In the genomic region with DNA sequence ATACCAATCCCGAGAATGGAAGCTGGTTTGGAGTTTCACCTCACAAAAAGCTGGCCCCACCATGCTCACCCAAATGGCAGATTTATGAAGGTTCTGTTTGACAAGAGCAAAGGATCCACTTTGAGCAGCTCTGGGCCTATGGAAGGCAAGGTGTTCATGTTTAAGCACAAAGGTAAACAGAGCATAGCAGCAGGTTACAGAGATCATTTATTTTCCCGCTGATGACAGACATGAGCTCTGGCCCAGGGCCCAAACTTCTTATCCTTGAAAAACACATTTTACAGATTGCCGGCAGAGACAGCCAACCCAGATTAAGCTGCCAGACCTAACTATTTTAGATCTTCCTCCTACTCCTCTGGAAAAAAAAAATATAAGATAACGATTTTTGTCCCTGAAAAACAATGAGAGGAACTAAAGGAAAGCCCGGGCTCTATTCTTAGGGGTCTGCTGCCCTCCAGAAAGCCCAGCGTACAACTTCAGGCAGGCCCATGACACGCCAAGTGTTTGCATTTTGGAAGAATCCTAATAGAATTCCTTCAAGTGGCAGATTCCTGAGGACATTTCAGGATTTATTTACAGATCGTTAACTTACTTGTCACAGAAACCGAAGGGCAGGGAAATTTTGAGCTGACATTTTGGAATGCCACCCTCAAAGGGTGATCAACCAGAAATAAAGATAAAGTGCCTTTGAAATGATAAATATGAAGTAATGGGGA, we compare ENCODE assay signal across 8 cellular contexts. TPM values are rescaled to one million over a fixed set of nuclear protein-coding genes. Genes with fewer than 3 reads are reported as not detected.
DNase-seq lines count a peak whose midpoint lies in the region; ATAC-seq and TF ChIP-seq lines count a peak whose summit lies in the region.

No MANE protein-coding gene starts in this region.

- no peak overlapping the region for H3K4me3 ChIP-seq in cardiac muscle cell
- H3K4me3 ChIP-seq in neutrophil (ENCODE audit: low read depth in 1 of 2, low read length in 1 of 2) = no peak overlapping the region

- no peak for ATAC-seq in Right ventricle myocardium inferior
- no peak for ATAC-seq in GM21360 (IDR thresholded peaks at IDR 0.05; ENCODE audit: unreplicated experiment)

- no peak for TF ChIP-seq CTCF in cardiac muscle cell (IDR thresholded peaks at IDR 0.05; ENCODE audit: low read depth, low read length)
- no peak for TF ChIP-seq CTCF in neutrophil (IDR thresholded peaks at IDR 0.05)

- H3K27ac ChIP-seq in cardiac muscle cell = peak overlapping the region; percentile 71
- peak overlapping the region; percentile 67 for H3K27ac ChIP-seq in neutrophil

- H3K9me3 ChIP-seq in cardiac muscle cell (ENCODE audit: low read depth) = no peaks in the 10 kb centered on the region
- no peaks in the 10 kb centered on the region for H3K9me3 ChIP-seq in neutrophil

- no peaks in the 10 kb centered on the region for H3K27me3 ChIP-seq in cardiac muscle cell
- no peaks in the 10 kb centered on the region for H3K27me3 ChIP-seq in neutrophil

- H3K4me1 ChIP-seq in cardiac muscle cell (ENCODE audit: low read depth) (peaks cover 23% of the 10 kb centered on the region), neutrophil (ENCODE audit: control insufficient read depth in 1 of 2, insufficient read depth in 1 of 2, low read depth in 1 of 2, low read length in 1 of 2) (peaks cover 25 to 30% of the 10 kb centered on the region in 2 experiments)

- DNase-seq in cardiac muscle cell (ENCODE audit: low read depth in 1 of 2, low spot score in 1 of 2) = peak; percentile 28 to 45
- DNase-seq in Right ventricle myocardium inferior (ENCODE audit: missing footprints) = no peak
- DNase-seq in NCI-H510A (lab: John Stamatoyannopoulos, UW) = peak; percentile 64
- peak; percentile 65 for DNase-seq in cerebellum (ENCODE audit: low spot score)
- no peak for DNase-seq in head of caudate nucleus
- DNase-seq in stimulated activated CD4-positive, alpha-beta T cell treated with anti-CD3 and anti-CD28 coated beads, Interleukin-2, amount 100 ng/mL, for 48 hours = no peak

- H3K36me3 ChIP-seq in cardiac muscle cell = no peaks in the 10 kb centered on the region
- H3K36me3 ChIP-seq in neutrophil = no peaks in the 10 kb centered on the region

- intact Hi-C loops in Right ventricle myocardium inferior (cut with DNase I) (loop anchor here (5.0 kb wide), 1 partner anchor 1095 kb away; a partner anchor contains a TSS), head of caudate nucleus (cut with DNase I) (no loop called here)

RNA-seq across cellular contexts. Expression of a gene that starts 40.0 kb away (rescaled TPM):
- total RNA-seq in cardiac muscle cell = 24.8 and 37.8 TPM in 2 replicates
- 80.9 and 112 TPM in 2 replicates for polyA plus RNA-seq in cardiac muscle cell
- total RNA-seq in Right ventricle myocardium inferior = 89.9 TPM
- 24.7 TPM for total RNA-seq in cerebellum

Comparison
In these comparisons a context has a peak if more than half of its experiments do, and no peak if none do; other contexts are left out.
1. DNase-seq: peak in cardiac muscle cell (2 of 2), NCI-H510A (single experiment) and cerebellum (single experiment); none in Right ventricle myocardium inferior (single experiment), head of caudate nucleus (0 of 42) and stimulated activated CD4-positive, alpha-beta T cell treated with anti-CD3 and anti-CD28 coated beads, Interleukin-2, amount 100 ng/mL, for 48 hours (0 of 2).